15 cellular contexts compared by ENCODE assay signal in genomic region chr1:85585845-85586244, GRCh38. TPM values are rescaled to one million over a fixed set of nuclear protein-coding genes. Genes with fewer than 3 reads are reported as not detected.
DNase-seq lines count a peak whose midpoint lies in the region; ATAC-seq and TF ChIP-seq lines count a peak whose summit lies in the region.
"Had no signal": no experiment of that assay in that cellular context is flagged by ENCODE, and none has a peak within 500 bp of the region (broad histone marks: within the 10 kb centered on the region; RNA-seq: fewer than 3 reads in every experiment).

No MANE protein-coding gene starts in this region.

- no peak overlapping the region for H3K4me3 Mint-ChIP-seq in T-helper 2 cell treated with Interferon-gamma antibody and Interleukin-4, amounts not matched to agents 5 μg/mL and 100 μg/mL, for 36 hours
- H3K4me3 Mint-ChIP-seq: activated CD4-positive, alpha-beta T cell treated with anti-CD3 and anti-CD28 coated beads, Interleukin-2, amount 10 ng/mL, durations not matched to agents 7 days and 5 days; immature natural killer cell had no signal

- ATAC-seq in RWPE2 (ENCODE audit: low read depth) (no peak), GM18907 (IDR thresholded peaks at IDR 0.05; ENCODE audit: unreplicated experiment) (no peak)
- peak; percentile 25 for ATAC-seq in stimulated activated naive CD8-positive, alpha-beta T cell treated with anti-CD3 and anti-CD28 coated beads, Interleukin-15, Interleukin-2, amounts not matched to agents 100 U/mL and 50 U/mL, for 24 hours
- ATAC-seq: K562, right cardiac atrium had no signal

- H3K4me1 ChIP-seq in RWPE2 (ENCODE audit: insufficient read depth, poor library complexity, severe bottlenecking) = peaks cover 21% of the 10 kb centered on the region
- H3K4me1 ChIP-seq: testis had no signal

- H3K4me1 Mint-ChIP-seq in T-helper 2 cell treated with Interferon-gamma antibody and Interleukin-4, amounts not matched to agents 5 μg/mL and 100 μg/mL, for 36 hours (ENCODE audit: low read depth) = peaks cover 2% of the 10 kb centered on the region
- H3K4me1 Mint-ChIP-seq: immature natural killer cell had no signal

- no peaks in the 10 kb centered on the region for H3K9me3 ChIP-seq in RWPE2 (ENCODE audit: severe bottlenecking)
- H3K9me3 ChIP-seq: esophagus muscularis mucosa, HAP-1, testis had no signal

- H3K27me3 ChIP-seq in RWPE2 (ENCODE audit: insufficient read depth, poor library complexity, severe bottlenecking) = no peaks in the 10 kb centered on the region
- H3K27me3 ChIP-seq: testis had no signal

- no peak for TF ChIP-seq CTCF in RWPE2 (IDR thresholded peaks at IDR 0.05; ENCODE audit: poor library complexity, severe bottlenecking)
- TF ChIP-seq CTCF in fibroblast of pulmonary artery (IDR thresholded peaks at IDR 0.05; ENCODE audit: low read length, missing control alignments) = no peak

- peaks cover 38% of the 10 kb centered on the region for H3K27me3 Mint-ChIP-seq in T-helper 2 cell treated with Interferon-gamma antibody and Interleukin-4, amounts not matched to agents 5 μg/mL and 100 μg/mL, for 36 hours (ENCODE audit: low read depth)

- no peaks in the 10 kb centered on the region for H3K9me3 Mint-ChIP-seq in T-helper 2 cell treated with Interferon-gamma antibody and Interleukin-4, amounts not matched to agents 5 μg/mL and 100 μg/mL, for 36 hours
- H3K9me3 Mint-ChIP-seq: activated CD4-positive, alpha-beta T cell treated with anti-CD3 and anti-CD28 coated beads, Interleukin-2, amount 10 ng/mL, durations not matched to agents 7 days and 5 days had no signal

- peak; percentile 63 for DNase-seq in GM04504 (ENCODE audit: low read depth)
- no peak for DNase-seq in RWPE2 (ENCODE audit: low spot score)
- DNase-seq in fibroblast of pulmonary artery (ENCODE audit: low read depth) = peak; percentile 85
- no peak for DNase-seq in stimulated activated naive CD8-positive, alpha-beta T cell treated with anti-CD3 and anti-CD28 coated beads, Interleukin-15, Interleukin-2, amounts not matched to agents 100 U/mL and 50 U/mL, for 24 hours
- no peak for DNase-seq in T-helper 2 cell treated with Interferon-gamma antibody and Interleukin-4, amounts not matched to agents 5 μg/mL and 100 μg/mL, for 36 hours (ENCODE audit: low spot score)
- no peak for DNase-seq in HT-29 (ENCODE audit: low spot score)
- DNase-seq: activated CD4-positive, alpha-beta T cell treated with anti-CD3 and anti-CD28 coated beads, Interleukin-2, amount 10 ng/mL, durations not matched to agents 7 days and 5 days; DMS 273 treated with DMSO at 0.1 percent for 48 hours; immature natural killer cell; right cardiac atrium; testis had no signal

- peak overlapping the region; percentile 95 for H3K27ac ChIP-seq in RWPE2 (ENCODE audit: poor library complexity, severe bottlenecking)
- H3K27ac ChIP-seq: testis had no signal

- no peak overlapping the region for H3K4me3 ChIP-seq in RWPE2 (ENCODE audit: severe bottlenecking)
- H3K4me3 ChIP-seq in fibroblast of pulmonary artery (replicated peaks; ENCODE audit: low read depth, low read length) = no peak overlapping the region
- H3K4me3 ChIP-seq: esophagus muscularis mucosa, HAP-1, K562, testis had no signal

- H3K27ac Mint-ChIP-seq in T-helper 2 cell treated with Interferon-gamma antibody and Interleukin-4, amounts not matched to agents 5 μg/mL and 100 μg/mL, for 36 hours = no peak overlapping the region
- H3K27ac Mint-ChIP-seq: activated CD4-positive, alpha-beta T cell treated with anti-CD3 and anti-CD28 coated beads, Interleukin-2, amount 10 ng/mL, durations not matched to agents 7 days and 5 days; immature natural killer cell had no signal

- peaks cover 31% of the 10 kb centered on the region for H3K36me3 ChIP-seq in RWPE2 (ENCODE audit: low read depth)

- no peaks in the 10 kb centered on the region for H3K36me3 Mint-ChIP-seq in T-helper 2 cell treated with Interferon-gamma antibody and Interleukin-4, amounts not matched to agents 5 μg/mL and 100 μg/mL, for 36 hours (ENCODE audit: low read depth)

RNA-seq across cellular contexts. Expression of gene CCN1, which starts 5.3 kb away (rescaled TPM):
- total RNA-seq in HT-29 (2014; rRNA removed; shearing (Covaris generic)) = 2.1 and 2.4 TPM in 2 replicates
- total RNA-seq: activated CD4-positive, alpha-beta T cell treated with anti-CD3 and anti-CD28 coated beads, Interleukin-2, amount 10 ng/mL, durations not matched to agents 7 days and 5 days had no signal

Comparison
In these comparisons a context has a peak if more than half of its experiments do, and no peak if none do; other contexts are left out.
1. DNase-seq: peak in GM04504 (single experiment) and fibroblast of pulmonary artery (single experiment); none in RWPE2 (single experiment), stimulated activated naive CD8-positive, alpha-beta T cell treated with anti-CD3 and anti-CD28 coated beads, Interleukin-15, Interleukin-2, amounts not matched to agents 100 U/mL and 50 U/mL, for 24 hours (single experiment), T-helper 2 cell treated with Interferon-gamma antibody and Interleukin-4, amounts not matched to agents 5 μg/mL and 100 μg/mL, for 36 hours (single experiment) and HT-29 (single experiment).